ENCODE assay signal across 8 cellular contexts in genomic region chr17:31558748-31559646, GRCh38.
DNase-seq lines count a peak whose midpoint lies in the region; ATAC-seq and TF ChIP-seq lines count a peak whose summit lies in the region.

No MANE protein-coding gene starts in this region.

- H3K36me3 ChIP-seq in H7 (replicated peaks; ENCODE audit: control insufficient read depth, insufficient read depth, low read length) (no peaks in the 10 kb centered on the region; the same call in 1 of the 2 replicates), kidney epithelial cell (ENCODE audit: control insufficient read depth, insufficient read depth, low read length) (no peaks in the 10 kb centered on the region)

- ATAC-seq in HG03378 (IDR thresholded peaks at IDR 0.05; ENCODE audit: unreplicated experiment): no peak

- peak overlapping the region; percentile 73 for H3K4me3 ChIP-seq in H7 (ENCODE audit: insufficient read depth, low read depth, low read length)
- H3K4me3 ChIP-seq in kidney epithelial cell (ENCODE audit: low read depth, low read length): peak overlapping the region; percentile 51

- H3K27me3 ChIP-seq in H7 (ENCODE audit: control insufficient read depth, insufficient read depth, low read length) (peaks cover 14% of the 10 kb centered on the region), kidney epithelial cell (ENCODE audit: control insufficient read depth, insufficient read depth, low read length) (no peaks in the 10 kb centered on the region)

- peak; percentile 30 for TF ChIP-seq CTCF in kidney epithelial cell (IDR thresholded peaks at IDR 0.05; ENCODE audit: insufficient read depth, low read length, poor library complexity, severe bottlenecking)

- DNase-seq in DMS 273 (lab: John Stamatoyannopoulos, UW; ENCODE audit: unreplicated experiment) (peak; percentile 93), H7 (peak; percentile 96), NCI-H2171 (lab: John Stamatoyannopoulos, UW) (peak; percentile 68), cerebellum (ENCODE audit: low spot score) (peak; percentile 82), kidney epithelial cell (ENCODE audit: low read depth) (no peak)
- peak; percentile 32 for DNase-seq in activated CD4-positive, alpha-beta T cell treated with anti-CD3 and anti-CD28 coated beads for 1 hour
- DNase-seq in stimulated activated CD4-positive, alpha-beta T cell treated with anti-CD3 and anti-CD28 coated beads, Interleukin-12 subunit alpha, Interleukin-12 subunit beta, amount 100 ng/mL, for 48 hours (ENCODE audit: low read depth in 2 of 3, low spot score in 1 of 3): peak; percentile 24 to 51 (median 35)
